Comparison of ENCODE assay signal across 11 cellular contexts in genomic region chr2:86789687-86790133, GRCh38. TPM values are rescaled to one million over a fixed set of nuclear protein-coding genes. Genes with fewer than 3 reads are reported as not detected.
DNase-seq lines count a peak whose midpoint lies in the region; ATAC-seq and TF ChIP-seq lines count a peak whose summit lies in the region.
"Had no signal": no experiment of that assay in that cellular context is flagged by ENCODE, and none has a peak within 500 bp of the region (broad histone marks: within the 10 kb centered on the region; RNA-seq: fewer than 3 reads in every experiment).

No MANE protein-coding gene starts in this region.

- H3K9me3 ChIP-seq in heart right ventricle: no peaks in the 10 kb centered on the region
- no peaks in the 10 kb centered on the region for H3K9me3 ChIP-seq in naive thymus-derived CD4-positive, alpha-beta T cell (ENCODE audit: control insufficient read depth in 2 of 3, low read length in 3 of 3)
- no peaks in the 10 kb centered on the region for H3K9me3 ChIP-seq in thyroid gland

- peaks cover 79% of the 10 kb centered on the region for H3K4me1 Mint-ChIP-seq in activated naive CD8-positive, alpha-beta T cell treated with anti-CD3 and anti-CD28 coated beads, Interleukin-2, amount 50 U/mL, for 24 hours
- H3K4me1 Mint-ChIP-seq in naive thymus-derived CD4-positive, alpha-beta T cell: peaks cover 11 to 38% (median 27%) of the 10 kb centered on the region in 7 donors

- intact Hi-C loops in heart right ventricle (cut with DNase I): loop anchor here in 1 of 10 donors (10.0 kb wide), 1 partner anchor 1265 kb away; the partner anchor contains the start of gene KRCC1
- intact Hi-C loops in cardiac septum (cut with DNase I): no loop called here
- intact Hi-C loops in naive thymus-derived CD4-positive, alpha-beta T cell (cut with micrococcal nuclease): no loop called here
- intact Hi-C loops in thyroid gland (cut with DNase I): no loop called here

- H3K27ac ChIP-seq in heart right ventricle: peak overlapping the region in 1 of 10 donors; percentile 78
- H3K27ac ChIP-seq in naive thymus-derived CD4-positive, alpha-beta T cell (ENCODE audit: low read depth, low read length): no peak overlapping the region
- H3K27ac ChIP-seq in urinary bladder (ENCODE audit: low read depth): no peak overlapping the region
- H3K27ac ChIP-seq in thyroid gland: no peak overlapping the region

- TF ChIP-seq CTCF in heart right ventricle (IDR thresholded peaks at IDR 0.05) (no peak), thyroid gland (IDR thresholded peaks at IDR 0.05) (no peak)

- POLR2A ChIA-PET in naive thymus-derived CD4-positive, alpha-beta T cell (lab: Charles Lee): no interaction called here

- WGBS in heart right ventricle, 2 donors: 9 to 10% methylated on average over 40 of the region's 40 CpGs
- WGBS in urinary bladder: 7% methylated on average over 40 of the region's 40 CpGs
- WGBS in thyroid gland, 2 donors: 17 to 24% methylated on average over 20 to 23 of the region's 40 CpGs

- H3K9me3 Mint-ChIP-seq in activated naive CD8-positive, alpha-beta T cell treated with anti-CD3 and anti-CD28 coated beads, Interleukin-2, amount 50 U/mL, for 24 hours: no peaks in the 10 kb centered on the region
- peaks cover 0 to 5% (median under 1%) of the 10 kb centered on the region in 11 donors for H3K9me3 Mint-ChIP-seq in naive thymus-derived CD4-positive, alpha-beta T cell

- no peak for TF ChIP-seq POLR2A in thyroid gland (IDR thresholded peaks at IDR 0.05)

- H3K27me3 Mint-ChIP-seq in activated naive CD8-positive, alpha-beta T cell treated with anti-CD3 and anti-CD28 coated beads, Interleukin-2, amount 50 U/mL, for 24 hours: peaks cover 8% of the 10 kb centered on the region
- H3K27me3 Mint-ChIP-seq in naive thymus-derived CD4-positive, alpha-beta T cell: peaks cover 39 to 74% (median 47%) of the 10 kb centered on the region in 5 donors

- H3K36me3 Mint-ChIP-seq in activated naive CD8-positive, alpha-beta T cell treated with anti-CD3 and anti-CD28 coated beads, Interleukin-2, amount 50 U/mL, for 24 hours (ENCODE audit: low read depth): peaks cover 38% of the 10 kb centered on the region
- peaks cover 0 to 13% (median 3%) of the 10 kb centered on the region in 5 donors for H3K36me3 Mint-ChIP-seq in naive thymus-derived CD4-positive, alpha-beta T cell

- H3K4me3 Mint-ChIP-seq in activated naive CD8-positive, alpha-beta T cell treated with anti-CD3 and anti-CD28 coated beads, Interleukin-2, amount 50 U/mL, for 24 hours: peak overlapping the region; percentile 93
- H3K4me3 Mint-ChIP-seq in naive thymus-derived CD4-positive, alpha-beta T cell: peak overlapping the region; percentile 53 to 94 (median 80)

- H3K27ac Mint-ChIP-seq in activated naive CD8-positive, alpha-beta T cell treated with anti-CD3 and anti-CD28 coated beads, Interleukin-2, amount 50 U/mL, for 24 hours: peak overlapping the region; percentile 93
- no peak overlapping the region for H3K27ac Mint-ChIP-seq in naive thymus-derived CD4-positive, alpha-beta T cell

- ATAC-seq in heart right ventricle (peak in 1 of 8 donors; percentile 11), GM19351 (IDR thresholded peaks at IDR 0.05; ENCODE audit: unreplicated experiment) (no peak)
- ATAC-seq in activated naive CD8-positive, alpha-beta T cell treated with anti-CD3 and anti-CD28 coated beads, Interleukin-2, amount 50 U/mL, for 24 hours: no peak
- no peak for ATAC-seq in naive thymus-derived CD4-positive, alpha-beta T cell

- H3K36me3 ChIP-seq in heart right ventricle: no peaks in the 10 kb centered on the region
- H3K36me3 ChIP-seq in naive thymus-derived CD4-positive, alpha-beta T cell (ENCODE audit: control insufficient read depth in 2 of 3, insufficient read depth in 3 of 3, low read length in 3 of 3): peaks cover 0 to 23% (median 0%) of the 10 kb centered on the region in 3 experiments
- no peaks in the 10 kb centered on the region for H3K36me3 ChIP-seq in urinary bladder (ENCODE audit: insufficient read depth)
- H3K36me3 ChIP-seq in thyroid gland: no peaks in the 10 kb centered on the region

- H3K27me3 ChIP-seq in heart right ventricle (peaks cover 11 to 74% (median 60%) of the 10 kb centered on the region in 7 donors), thyroid gland (peaks cover 5% of the 10 kb centered on the region)
- H3K27me3 ChIP-seq in naive thymus-derived CD4-positive, alpha-beta T cell (ENCODE audit: control insufficient read depth in 2 of 2, insufficient read depth in 2 of 2, low read length in 2 of 2): peaks cover 0 to 24% of the 10 kb centered on the region in 2 donors

- CTCF ChIA-PET in naive thymus-derived CD4-positive, alpha-beta T cell (lab: Charles Lee): no interaction called here

- H3K4me1 ChIP-seq in heart right ventricle (peaks cover 5 to 45% (median 39%) of the 10 kb centered on the region in 9 donors), urinary bladder (ENCODE audit: insufficient read depth) (no peaks in the 10 kb centered on the region), thyroid gland (peaks cover 10 to 35% of the 10 kb centered on the region in 2 donors)
- H3K4me1 ChIP-seq in naive thymus-derived CD4-positive, alpha-beta T cell (ENCODE audit: control insufficient read depth in 2 of 2, insufficient read depth in 2 of 2, low read length in 2 of 2): peaks cover 16 to 69% of the 10 kb centered on the region in 2 donors

- no peak for DNase-seq in heart right ventricle
- no peak for DNase-seq in cardiac septum (ENCODE audit: low spot score)
- DNase-seq in activated naive CD8-positive, alpha-beta T cell treated with anti-CD3 and anti-CD28 coated beads, Interleukin-2, amount 50 U/mL, for 24 hours: no peak
- no peak for DNase-seq in naive thymus-derived CD4-positive, alpha-beta T cell
- DNase-seq in HuH-7.5 (ENCODE audit: low spot score): no peak
- DNase-seq in thyroid gland: no peak
- DNase-seq: foreskin melanocyte, NCI-H1105 had no signal

- H3K4me3 ChIP-seq in heart right ventricle (peak overlapping the region in 8 of 10 donors; percentile 9 to 50 (median 26)), urinary bladder (ENCODE audit: low read depth, low read length) (peak overlapping the region; percentile 33), thyroid gland (replicated peaks in 1 of 3) (peak overlapping the region in 1 of 3 donors; percentile 26)
- H3K4me3 ChIP-seq in naive thymus-derived CD4-positive, alpha-beta T cell (ENCODE audit: low read length): peak overlapping the region; percentile 55

RNA-seq across cellular contexts. Expression of gene CD8A, which starts 1.0 kb away (rescaled TPM):
- total RNA-seq in heart right ventricle (10 to 100 TPM in 1 of 10 donors, under 1 TPM in 8, not detected in 1; 0.19 to 11.8 (median 0.48) TPM), cardiac septum (0.62 TPM), urinary bladder (not detected), thyroid gland (1 to 10 TPM; 1.2 to 4.3 (median 2.3) TPM)
- polyA plus RNA-seq in heart right ventricle (under 1 TPM; 0.35 to 0.73 TPM), urinary bladder (2.1 TPM)
- total RNA-seq in naive thymus-derived CD4-positive, alpha-beta T cell: 10 to 100 TPM in 1 of 5 experiments, 1 to 10 TPM in 4; 1.4 to 56.0 (median 2.0) TPM
- polyA plus RNA-seq in naive thymus-derived CD4-positive, alpha-beta T cell: under 1 TPM; 0.16 to 0.76 TPM
- total RNA-seq: chondrocyte had no signal
